ENCODE assay signal across 20 cellular contexts in genomic region chr1:1755852-1756251, GRCh38.
"Had no signal": no experiment of that assay in that cellular context is flagged by ENCODE, and none has a peak within 500 bp of the region (broad histone marks: within the 10 kb centered on the region; RNA-seq: fewer than 3 reads in every experiment).

No MANE protein-coding gene starts in this region.

- DNase-seq: effector memory CD8-positive, alpha-beta T cell; gastrocnemius medialis; heart right ventricle; hypothalamus; lower lobe of right lung; midbrain; naive B cell; sigmoid colon; stimulated activated CD4-positive, alpha-beta T cell treated with anti-CD3 and anti-CD28 coated beads, Interleukin-12 subunit alpha, Interleukin-12 subunit beta, amount 100 ng/mL, for 4 hours; stimulated activated naive CD4-positive, alpha-beta T cell; stomach; substantia nigra; transverse colon had no signal

- FAIRE-seq: colon, islet of Langerhans had no signal

- H3K9me3 ChIP-seq: esophagus muscularis mucosa, gastrocnemius medialis, heart right ventricle, left lung, lower lobe of right lung, sigmoid colon, stomach, thoracic aorta, transverse colon had no signal

- H3K27ac ChIP-seq: epithelial cell of prostate, esophagus muscularis mucosa, gastrocnemius medialis, heart right ventricle, left lung, lower lobe of right lung, sigmoid colon, skin epidermis, stomach, thoracic aorta, transverse colon had no signal

- ATAC-seq: effector memory CD8-positive, alpha-beta T cell; gastrocnemius medialis; heart right ventricle; left lung; lower lobe of right lung had no signal

- H3K4me3 ChIP-seq: esophagus muscularis mucosa, gastrocnemius medialis, heart right ventricle, left lung, lower lobe of right lung, sigmoid colon, skin epidermis, stomach, thoracic aorta, transverse colon had no signal

- H3K4me1 ChIP-seq: sigmoid colon had no signal
